ENCODE assay signal across 24 cellular contexts in the genomic region with DNA sequence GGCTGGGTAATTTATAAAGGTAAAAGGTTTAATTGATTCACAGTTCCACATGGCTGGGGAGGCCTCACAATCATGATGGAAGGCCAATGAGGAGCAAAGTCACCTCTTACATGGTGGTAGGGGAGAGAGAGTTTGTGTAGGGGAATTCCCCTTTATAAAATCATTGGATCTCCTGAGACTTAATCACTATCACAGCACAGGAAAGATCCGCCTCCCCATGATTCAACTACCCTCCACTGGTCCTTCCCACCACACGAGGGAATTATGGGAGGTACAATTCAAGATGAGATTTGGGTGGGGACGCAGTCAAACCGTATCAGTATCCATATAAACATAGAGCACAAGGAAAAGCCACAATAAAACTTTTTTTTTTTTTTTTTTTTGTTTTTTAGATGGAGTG.
DNase-seq lines count a peak whose midpoint lies in the region; ATAC-seq lines count a peak whose summit lies in the region.
"Had no signal": no experiment of that assay in that cellular context is flagged by ENCODE, and none has a peak within 500 bp of the region (broad histone marks: within the 10 kb centered on the region; RNA-seq: fewer than 3 reads in every experiment).

No MANE protein-coding gene starts in this region.

- H3K4me3 Mint-ChIP-seq in stimulated activated memory B cell treated with anti-CD40 and anti-IgM and Interleukin-4, amounts not matched to agents 10 μg/mL and 1 μg/mL and 100 μg/mL, for 72 hours: no peak overlapping the region
- H3K4me3 Mint-ChIP-seq: CD4-positive, alpha-beta memory T cell; IgD-negative memory B cell had no signal

- no peaks in the 10 kb centered on the region for H3K4me1 Mint-ChIP-seq in stimulated activated memory B cell treated with anti-CD40 and anti-IgM and Interleukin-4, amounts not matched to agents 10 μg/mL and 1 μg/mL and 100 μg/mL, for 72 hours
- H3K4me1 Mint-ChIP-seq: CD4-positive, alpha-beta memory T cell had no signal

- no peaks in the 10 kb centered on the region for H3K36me3 ChIP-seq in GM23248 (ENCODE audit: low read depth)
- no peaks in the 10 kb centered on the region for H3K36me3 ChIP-seq in SJSA1
- H3K36me3 ChIP-seq: BE2C had no signal

- WGBS in GM23248 (ENCODE audit: low coverage in 1 of 2, low lambda C conversion rate in 2 of 2, missing lambda C conversion rate in 2 of 2), 2 experiments: 68 to 70% methylated on average over 4 of the region's 4 CpGs

- H2AFZ ChIP-seq in GM23248: no peak overlapping the region

- no peak overlapping the region for H3K4me2 ChIP-seq in GM23248 (ENCODE audit: unreplicated experiment)

- no peaks in the 10 kb centered on the region for H3K36me3 Mint-ChIP-seq in stimulated activated memory B cell treated with anti-CD40 and anti-IgM and Interleukin-4, amounts not matched to agents 10 μg/mL and 1 μg/mL and 100 μg/mL, for 72 hours
- H3K36me3 Mint-ChIP-seq: CD4-positive, alpha-beta memory T cell; IgD-negative memory B cell had no signal

- H3K27me3 ChIP-seq in GM23248 (replicated peaks; ENCODE audit: insufficient read depth) (no peaks in the 10 kb centered on the region), SJSA1 (replicated peaks) (no peaks in the 10 kb centered on the region)
- H3K27me3 ChIP-seq: BE2C had no signal

- H3K4me3 ChIP-seq in GM23248 (no peak overlapping the region), SJSA1 (no peak overlapping the region)
- H3K4me3 ChIP-seq: SK-N-MC had no signal

- no peaks in the 10 kb centered on the region for H3K27me3 Mint-ChIP-seq in stimulated activated memory B cell treated with anti-CD40 and anti-IgM and Interleukin-4, amounts not matched to agents 10 μg/mL and 1 μg/mL and 100 μg/mL, for 72 hours

- DNase-seq in A172 (ENCODE audit: low spot score): peak; percentile 83
- peak; percentile 12 for DNase-seq in GM23248
- DNase-seq in SJSA1 (ENCODE audit: low read depth in 1 of 2, low spot score in 2 of 2): peak in 1 of 2 experiments; percentile 33
- peak; percentile 19 for DNase-seq in kidney tubule cell (ENCODE audit: low spot score)
- no peak for DNase-seq in RKO (ENCODE audit: low spot score)
- DNase-seq in cardiac septum (ENCODE audit: low spot score): no peak
- DNase-seq: 8988T; BE2C; Calu3; CD4-positive, alpha-beta memory T cell; H7; Karpas-422; MM.1S; NCI-H1092 treated with DMSO at 0.1 percent for 48 hours; NCI-H146; NCI-H2029 treated with DMSO at 0.1 percent for 48 hours; NCI-H2171; NCI-H526 treated with DMSO at 0.1 percent for 48 hours; Right ventricle myocardium superior had no signal

- peaks cover 50% of the 10 kb centered on the region for H3F3A ChIP-seq in GM23248 (ENCODE audit: insufficient read depth)

- H3K9me3 ChIP-seq in GM23248 (ENCODE audit: low read depth) (no peaks in the 10 kb centered on the region), SJSA1 (replicated peaks) (no peaks in the 10 kb centered on the region; the same call in 1 of the 2 replicates)
- H3K9me3 ChIP-seq: BE2C had no signal

- H3K9me2 ChIP-seq in GM23248 (ENCODE audit: insufficient read depth): no peaks in the 10 kb centered on the region

- in situ Hi-C loops in GM23248 (cut with MboI): no loop called here

- no peaks in the 10 kb centered on the region for H3K9me3 Mint-ChIP-seq in stimulated activated memory B cell treated with anti-CD40 and anti-IgM and Interleukin-4, amounts not matched to agents 10 μg/mL and 1 μg/mL and 100 μg/mL, for 72 hours

- H3K9ac ChIP-seq in GM23248: no peak overlapping the region

- H3K27ac ChIP-seq in GM23248 (no peak overlapping the region), SJSA1 (peak overlapping the region; percentile 98)
- H3K27ac ChIP-seq: HL-60, SK-N-MC had no signal

- H4K20me1 ChIP-seq in GM23248 (ENCODE audit: insufficient read depth): no peaks in the 10 kb centered on the region

- no peak overlapping the region for H3K27ac Mint-ChIP-seq in stimulated activated memory B cell treated with anti-CD40 and anti-IgM and Interleukin-4, amounts not matched to agents 10 μg/mL and 1 μg/mL and 100 μg/mL, for 72 hours
- H3K27ac Mint-ChIP-seq: CD4-positive, alpha-beta memory T cell; IgD-negative memory B cell had no signal

- intact Hi-C loops in cardiac septum (cut with DNase I): no loop called here

- ATAC-seq in GM21723 (IDR thresholded peaks at IDR 0.05; ENCODE audit: unreplicated experiment): no peak
- ATAC-seq in stimulated activated memory B cell treated with anti-CD40 and anti-IgM and Interleukin-4, amounts not matched to agents 10 μg/mL and 1 μg/mL and 100 μg/mL, for 72 hours: no peak

- H3K4me1 ChIP-seq in GM23248 (ENCODE audit: insufficient read depth): peaks cover 58% of the 10 kb centered on the region
- H3K4me1 ChIP-seq in SJSA1 (replicated peaks): peaks cover 82% of the 10 kb centered on the region
- H3K4me1 ChIP-seq: BE2C had no signal

- H3K79me2 ChIP-seq in GM23248 (ENCODE audit: insufficient read depth): no peaks in the 10 kb centered on the region

Comparison
In these comparisons a context has a peak if more than half of its experiments do, and no peak if none do; other contexts are left out.
1. DNase-seq: peak in A172 (single experiment), GM23248 (single experiment) and kidney tubule cell (single experiment); none in RKO (single experiment) and cardiac septum (single experiment).